1 cellular context compared by ENCODE assay signal in the genomic region with DNA sequence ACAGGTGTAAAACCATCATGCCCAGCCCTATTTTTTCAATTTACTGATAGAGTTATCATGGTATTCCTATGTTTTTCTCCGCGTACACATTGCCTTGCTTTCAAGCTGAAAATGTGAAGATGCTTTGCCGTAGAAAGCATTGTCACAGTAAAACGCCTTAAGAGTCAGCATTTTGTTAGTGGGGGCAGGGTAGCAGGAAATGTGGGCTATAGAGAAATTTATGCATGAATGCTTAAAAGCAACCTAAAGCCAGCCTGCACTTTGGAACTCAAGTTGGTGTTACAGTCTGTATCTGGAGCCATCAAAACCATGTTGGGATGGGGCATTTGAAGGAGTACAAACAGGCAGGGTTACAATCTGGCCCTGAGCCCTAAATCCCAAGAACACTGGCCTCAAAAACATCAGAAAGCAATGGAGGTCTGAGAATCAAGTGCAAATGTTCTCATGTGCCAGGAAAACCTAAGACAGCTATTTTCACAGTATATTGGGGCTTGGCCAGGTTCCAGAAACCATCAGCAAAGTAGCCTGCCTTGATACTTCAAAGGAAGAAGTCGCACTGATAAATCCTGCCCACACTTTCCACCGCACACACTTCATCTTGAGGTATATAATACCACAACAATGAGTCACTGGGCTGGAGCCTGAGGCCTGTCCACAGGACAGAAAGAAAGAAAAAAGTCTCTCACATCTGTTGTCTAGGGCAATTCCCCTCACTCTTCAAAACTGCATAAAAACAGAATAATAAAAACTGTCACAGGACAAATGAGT.
A peak's percentile ranks its signal among the peaks of the same experiment; 100 is the strongest.
TF ChIP-seq lines count a peak whose summit lies in the region.

No MANE protein-coding gene starts in this region.

TF ChIP-seq in HEK293, 187 proteins besides CTCF, POLR2A, EP300 and RAD21 (continued from another document and continues in another):
- TF ChIP-seq SCRT1 (tag by site-specific recombination; IDR thresholded peaks at IDR 0.05; ENCODE audit: borderline replicate concordance) (no peak), ZNF529 (tag by site-specific recombination; IDR thresholded peaks at IDR 0.05; ENCODE audit: insufficient replicate concordance) (no peak), HOXA7 (CRISPR knock-in tag; IDR thresholded peaks at IDR 0.05; ENCODE audit: borderline replicate concordance) (no peak), ZNF510 (tag by site-specific recombination; IDR thresholded peaks at IDR 0.05; ENCODE audit: insufficient replicate concordance) (peak; percentile 7), IKZF3 (tag by site-specific recombination; IDR thresholded peaks at IDR 0.05) (no peak), ZNF433 (tag by site-specific recombination; IDR thresholded peaks at IDR 0.05; ENCODE audit: low read depth) (no peak), ZNF274 (IDR thresholded peaks at IDR 0.05; ENCODE audit: low read length) (no peak), ZNF274 (tag by site-specific recombination; IDR thresholded peaks at IDR 0.05; ENCODE audit: borderline replicate concordance) (no peak), ZNF404 (tag by site-specific recombination; IDR thresholded peaks at IDR 0.05) (no peak), ZNF830 (tag by site-specific recombination; IDR thresholded peaks at IDR 0.05; ENCODE audit: low read depth) (no peak), ZBTB8A (tag by site-specific recombination; IDR thresholded peaks at IDR 0.05) (no peak; the same call in 1 of the 2 replicates), GFI1B (tag by site-specific recombination; IDR thresholded peaks at IDR 0.05) (peak; percentile 59), ZSCAN16 (tag by site-specific recombination; IDR thresholded peaks at IDR 0.05) (no peak), ZNF23 (tag by site-specific recombination; IDR thresholded peaks at IDR 0.05; ENCODE audit: borderline replicate concordance) (no peak), ZBTB17 (tag by site-specific recombination; IDR thresholded peaks at IDR 0.05) (peak; percentile 41; the same call in 1 of the 2 replicates), ZNF585B (tag by site-specific recombination; IDR thresholded peaks at IDR 0.05) (no peak), ZNF571 (tag by site-specific recombination; IDR thresholded peaks at IDR 0.05) (no peak), ZNF324 (tag by site-specific recombination; IDR thresholded peaks at IDR 0.05) (0 out of 2 replicates have a peak, but pooled peaks have one; percentile 15), ZNF530 (tag by site-specific recombination; IDR thresholded peaks at IDR 0.05; ENCODE audit: low read depth) (no peak), ZNF302 (tag by site-specific recombination; IDR thresholded peaks at IDR 0.05; ENCODE audit: low read depth) (no peak), OSR2 (tag by site-specific recombination; IDR thresholded peaks at IDR 0.05) (peak; percentile 83), ZNF398 (tag by site-specific recombination; IDR thresholded peaks at IDR 0.05) (peak; percentile 63; the same call in 1 of the 2 replicates), ZNF785 (tag by site-specific recombination; IDR thresholded peaks at IDR 0.05) (no peak), ZBTB6 (tag by site-specific recombination; IDR thresholded peaks at IDR 0.05) (no peak), ZNF24 (tag by site-specific recombination; IDR thresholded peaks at IDR 0.05) (peak; percentile 66; the same call in 1 of the 2 replicates), ZNF155 (tag by site-specific recombination; IDR thresholded peaks at IDR 0.05) (no peak), YY2 (tag by site-specific recombination; IDR thresholded peaks at IDR 0.05) (no peak), ZNF514 (tag by site-specific recombination; IDR thresholded peaks at IDR 0.05) (no peak), ZSCAN30 (tag by site-specific recombination; IDR thresholded peaks at IDR 0.05) (peak; percentile 55; the same call in 1 of the 2 replicates), INSM2 (tag by site-specific recombination; IDR thresholded peaks at IDR 0.05) (0 out of 2 replicates have a peak, but pooled peaks have one; percentile 24)
- TF ChIP-seq, protein P1, sequence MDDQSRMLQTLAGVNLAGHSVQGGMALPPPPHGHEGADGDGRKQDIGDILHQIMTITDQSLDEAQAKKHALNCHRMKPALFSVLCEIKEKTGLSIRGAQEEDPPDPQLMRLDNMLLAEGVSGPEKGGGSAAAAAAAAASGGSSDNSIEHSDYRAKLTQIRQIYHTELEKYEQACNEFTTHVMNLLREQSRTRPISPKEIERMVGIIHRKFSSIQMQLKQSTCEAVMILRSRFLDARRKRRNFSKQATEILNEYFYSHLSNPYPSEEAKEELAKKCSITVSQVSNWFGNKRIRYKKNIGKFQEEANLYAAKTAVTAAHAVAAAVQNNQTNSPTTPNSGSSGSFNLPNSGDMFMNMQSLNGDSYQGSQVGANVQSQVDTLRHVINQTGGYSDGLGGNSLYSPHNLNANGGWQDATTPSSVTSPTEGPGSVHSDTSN (CRISPR knock-in tag; IDR thresholded peaks at IDR 0.05), result no peak
- TF ChIP-seq, protein P2, sequence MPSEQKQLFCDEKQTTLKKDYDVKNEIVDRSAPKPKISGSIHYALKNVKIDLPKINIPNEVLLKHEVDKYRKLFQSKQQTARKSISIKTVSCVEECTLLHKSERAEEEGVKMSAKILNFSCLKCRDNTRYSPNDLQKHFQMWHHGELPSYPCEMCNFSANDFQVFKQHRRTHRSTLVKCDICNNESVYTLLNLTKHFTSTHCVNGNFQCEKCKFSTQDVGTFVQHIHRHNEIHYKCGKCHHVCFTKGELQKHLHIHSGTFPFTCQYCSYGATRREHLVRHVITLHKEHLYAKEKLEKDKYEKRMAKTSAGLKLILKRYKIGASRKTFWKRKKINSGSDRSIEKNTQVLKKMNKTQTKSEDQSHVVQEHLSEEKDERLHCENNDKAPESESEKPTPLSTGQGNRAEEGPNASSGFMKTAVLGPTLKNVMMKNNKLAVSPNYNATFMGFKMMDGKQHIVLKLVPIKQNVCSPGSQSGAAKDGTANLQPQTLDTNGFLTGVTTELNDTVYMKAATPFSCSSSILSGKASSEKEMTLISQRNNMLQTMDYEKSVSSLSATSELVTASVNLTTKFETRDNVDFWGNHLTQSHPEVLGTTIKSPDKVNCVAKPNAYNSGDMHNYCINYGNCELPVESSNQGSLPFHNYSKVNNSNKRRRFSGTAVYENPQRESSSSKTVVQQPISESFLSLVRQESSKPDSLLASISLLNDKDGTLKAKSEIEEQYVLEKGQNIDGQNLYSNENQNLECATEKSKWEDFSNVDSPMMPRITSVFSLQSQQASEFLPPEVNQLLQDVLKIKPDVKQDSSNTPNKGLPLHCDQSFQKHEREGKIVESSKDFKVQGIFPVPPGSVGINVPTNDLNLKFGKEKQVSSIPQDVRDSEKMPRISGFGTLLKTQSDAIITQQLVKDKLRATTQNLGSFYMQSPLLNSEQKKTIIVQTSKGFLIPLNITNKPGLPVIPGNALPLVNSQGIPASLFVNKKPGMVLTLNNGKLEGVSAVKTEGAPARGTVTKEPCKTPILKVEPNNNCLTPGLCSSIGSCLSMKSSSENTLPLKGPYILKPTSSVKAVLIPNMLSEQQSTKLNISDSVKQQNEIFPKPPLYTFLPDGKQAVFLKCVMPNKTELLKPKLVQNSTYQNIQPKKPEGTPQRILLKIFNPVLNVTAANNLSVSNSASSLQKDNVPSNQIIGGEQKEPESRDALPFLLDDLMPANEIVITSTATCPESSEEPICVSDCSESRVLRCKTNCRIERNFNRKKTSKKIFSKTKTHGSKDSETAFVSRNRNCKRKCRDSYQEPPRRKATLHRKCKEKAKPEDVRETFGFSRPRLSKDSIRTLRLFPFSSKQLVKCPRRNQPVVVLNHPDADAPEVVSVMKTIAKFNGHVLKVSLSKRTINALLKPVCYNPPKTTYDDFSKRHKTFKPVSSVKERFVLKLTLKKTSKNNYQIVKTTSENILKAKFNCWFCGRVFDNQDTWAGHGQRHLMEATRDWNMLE (tag by site-specific recombination; conservative IDR thresholded peaks at IDR 0.05; ENCODE audit: low read depth), result peak; percentile 42; the same call in 1 of the 2 replicates
- TF ChIP-seq, protein P3, sequence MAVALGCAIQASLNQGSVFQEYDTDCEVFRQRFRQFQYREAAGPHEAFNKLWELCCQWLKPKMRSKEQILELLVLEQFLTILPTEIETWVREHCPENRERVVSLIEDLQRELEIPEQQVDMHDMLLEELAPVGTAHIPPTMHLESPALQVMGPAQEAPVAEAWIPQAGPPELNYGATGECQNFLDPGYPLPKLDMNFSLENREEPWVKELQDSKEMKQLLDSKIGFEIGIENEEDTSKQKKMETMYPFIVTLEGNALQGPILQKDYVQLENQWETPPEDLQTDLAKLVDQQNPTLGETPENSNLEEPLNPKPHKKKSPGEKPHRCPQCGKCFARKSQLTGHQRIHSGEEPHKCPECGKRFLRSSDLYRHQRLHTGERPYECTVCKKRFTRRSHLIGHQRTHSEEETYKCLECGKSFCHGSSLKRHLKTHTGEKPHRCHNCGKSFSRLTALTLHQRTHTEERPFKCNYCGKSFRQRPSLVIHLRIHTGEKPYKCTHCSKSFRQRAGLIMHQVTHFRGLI (tag by site-specific recombination; IDR thresholded peaks at IDR 0.05), result peak; percentile 40; the same call in 1 of the 2 replicates
- TF ChIP-seq, protein P4, sequence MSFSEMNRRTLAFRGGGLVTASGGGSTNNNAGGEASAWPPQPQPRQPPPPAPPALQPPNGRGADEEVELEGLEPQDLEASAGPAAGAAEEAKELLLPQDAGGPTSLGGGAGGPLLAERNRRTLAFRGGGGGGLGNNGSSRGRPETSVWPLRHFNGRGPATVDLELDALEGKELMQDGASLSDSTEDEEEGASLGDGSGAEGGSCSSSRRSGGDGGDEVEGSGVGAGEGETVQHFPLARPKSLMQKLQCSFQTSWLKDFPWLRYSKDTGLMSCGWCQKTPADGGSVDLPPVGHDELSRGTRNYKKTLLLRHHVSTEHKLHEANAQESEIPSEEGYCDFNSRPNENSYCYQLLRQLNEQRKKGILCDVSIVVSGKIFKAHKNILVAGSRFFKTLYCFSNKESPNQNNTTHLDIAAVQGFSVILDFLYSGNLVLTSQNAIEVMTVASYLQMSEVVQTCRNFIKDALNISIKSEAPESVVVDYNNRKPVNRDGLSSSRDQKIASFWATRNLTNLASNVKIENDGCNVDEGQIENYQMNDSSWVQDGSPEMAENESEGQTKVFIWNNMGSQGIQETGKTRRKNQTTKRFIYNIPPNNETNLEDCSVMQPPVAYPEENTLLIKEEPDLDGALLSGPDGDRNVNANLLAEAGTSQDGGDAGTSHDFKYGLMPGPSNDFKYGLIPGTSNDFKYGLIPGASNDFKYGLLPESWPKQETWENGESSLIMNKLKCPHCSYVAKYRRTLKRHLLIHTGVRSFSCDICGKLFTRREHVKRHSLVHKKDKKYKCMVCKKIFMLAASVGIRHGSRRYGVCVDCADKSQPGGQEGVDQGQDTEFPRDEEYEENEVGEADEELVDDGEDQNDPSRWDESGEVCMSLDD (tag by site-specific recombination; IDR thresholded peaks at IDR 0.05), result no peak
- TF ChIP-seq, protein P5, sequence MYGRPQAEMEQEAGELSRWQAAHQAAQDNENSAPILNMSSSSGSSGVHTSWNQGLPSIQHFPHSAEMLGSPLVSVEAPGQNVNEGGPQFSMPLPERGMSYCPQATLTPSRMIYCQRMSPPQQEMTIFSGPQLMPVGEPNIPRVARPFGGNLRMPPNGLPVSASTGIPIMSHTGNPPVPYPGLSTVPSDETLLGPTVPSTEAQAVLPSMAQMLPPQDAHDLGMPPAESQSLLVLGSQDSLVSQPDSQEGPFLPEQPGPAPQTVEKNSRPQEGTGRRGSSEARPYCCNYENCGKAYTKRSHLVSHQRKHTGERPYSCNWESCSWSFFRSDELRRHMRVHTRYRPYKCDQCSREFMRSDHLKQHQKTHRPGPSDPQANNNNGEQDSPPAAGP (tag by site-specific recombination; IDR thresholded peaks at IDR 0.05), result no peak
- TF ChIP-seq, protein P6, sequence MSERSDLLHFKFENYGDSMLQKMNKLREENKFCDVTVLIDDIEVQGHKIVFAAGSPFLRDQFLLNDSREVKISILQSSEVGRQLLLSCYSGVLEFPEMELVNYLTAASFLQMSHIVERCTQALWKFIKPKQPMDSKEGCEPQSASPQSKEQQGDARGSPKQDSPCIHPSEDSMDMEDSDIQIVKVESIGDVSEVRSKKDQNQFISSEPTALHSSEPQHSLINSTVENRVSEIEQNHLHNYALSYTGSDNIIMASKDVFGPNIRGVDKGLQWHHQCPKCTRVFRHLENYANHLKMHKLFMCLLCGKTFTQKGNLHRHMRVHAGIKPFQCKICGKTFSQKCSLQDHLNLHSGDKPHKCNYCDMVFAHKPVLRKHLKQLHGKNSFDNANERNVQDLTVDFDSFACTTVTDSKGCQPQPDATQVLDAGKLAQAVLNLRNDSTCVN (tag by site-specific recombination; optimal IDR thresholded peaks at IDR 0.05), result no peak
